In genomic region chr4:1711906-1712215, GRCh38 we compare ENCODE assay signal across 8 cellular contexts. TPM values are rescaled to one million over a fixed set of nuclear protein-coding genes. Genes with fewer than 3 reads are reported as not detected.
A peak's percentile ranks its signal among the peaks of the same experiment; 100 is the strongest.
DNase-seq lines count a peak whose midpoint lies in the region; ATAC-seq and TF ChIP-seq lines count a peak whose summit lies in the region.

No MANE protein-coding gene starts in this region.

- H3K36me3 Mint-ChIP-seq in progenitor cell of endocrine pancreas (ENCODE audit: insufficient read depth) = peaks cover 13% of the 10 kb centered on the region

- intact Hi-C loops in tibial artery (cut with DNase I; ENCODE audit: low total_unique reads) = no loop called here

- no peak for TF ChIP-seq CTCF in kidney epithelial cell (IDR thresholded peaks at IDR 0.05; ENCODE audit: insufficient read depth, low read length, poor library complexity, severe bottlenecking)
- TF ChIP-seq CTCF in tibial artery (IDR thresholded peaks at IDR 0.05) = no peak
- TF ChIP-seq CTCF in progenitor cell of endocrine pancreas (IDR thresholded peaks at IDR 0.05; ENCODE audit: unreplicated experiment) = no peak

- H3K4me1 ChIP-seq in tibial artery = peaks cover 0 to 47% (median 28%) of the 10 kb centered on the region in 4 donors

- peaks cover 38% of the 10 kb centered on the region for H3K4me1 Mint-ChIP-seq in progenitor cell of endocrine pancreas (ENCODE audit: low read depth)

- peak; percentile 5 for ATAC-seq in HG02938 (IDR thresholded peaks at IDR 0.05; ENCODE audit: unreplicated experiment)

- H3K4me3 ChIP-seq in kidney epithelial cell (ENCODE audit: low read depth, low read length) (peak overlapping the region; percentile 59), tibial artery (peak overlapping the region; percentile 72 to 99)

- H3K36me3 ChIP-seq in kidney epithelial cell (ENCODE audit: control insufficient read depth, insufficient read depth, low read length) (no peaks in the 10 kb centered on the region), tibial artery (peaks cover 0 to 9% (median 0%) of the 10 kb centered on the region in 3 donors)

- 0 to 2% (median 0%) methylated on average over 30 to 46 of the region's 46 CpGs for WGBS in adipose tissue, 3 donors

- H3K27ac ChIP-seq in adipose tissue (ENCODE audit: low read depth, low read length) (peak overlapping the region; percentile 44), tibial artery (peak overlapping the region; percentile 93 to 98)

- no peak overlapping the region for H3K27ac Mint-ChIP-seq in progenitor cell of endocrine pancreas

- H3K9me3 ChIP-seq in tibial artery = no peaks in the 10 kb centered on the region

- H3K27me3 Mint-ChIP-seq in progenitor cell of endocrine pancreas = no peaks in the 10 kb centered on the region

- H3K4me3 Mint-ChIP-seq in progenitor cell of endocrine pancreas (ENCODE audit: low read depth) = no peak overlapping the region

- peak; percentile 54 for DNase-seq in EH (ENCODE audit: low read depth)
- DNase-seq in kidney epithelial cell (ENCODE audit: low read depth) = no peak
- no peak for DNase-seq in tibial artery
- no peak for DNase-seq in NCI-H2081 treated with DMSO at 0.1 percent for 48 hours (lab: John Stamatoyannopoulos, UW)
- DNase-seq in globus pallidus (ENCODE audit: low spot score) = no peak
- DNase-seq in progenitor cell of endocrine pancreas (ENCODE audit: low spot score, unreplicated experiment) = no peak

- H3K27me3 ChIP-seq in kidney epithelial cell (ENCODE audit: control insufficient read depth, insufficient read depth, low read length) = no peaks in the 10 kb centered on the region
- H3K27me3 ChIP-seq in tibial artery = no peaks in the 10 kb centered on the region

- no peaks in the 10 kb centered on the region for H3K9me3 Mint-ChIP-seq in progenitor cell of endocrine pancreas (ENCODE audit: low read depth)

RNA-seq across cellular contexts. Expression of gene SLBP, which starts 0.3 kb away (rescaled TPM):
- polyA plus RNA-seq in adipose tissue = 10 to 100 TPM; 13.8 to 31.2 (median 24.1) TPM
- 66.0 and 74.8 TPM in 2 replicates for total RNA-seq in kidney epithelial cell
- total RNA-seq in progenitor cell of endocrine pancreas = 54.3 and 56.5 TPM in 2 replicates

RNA-seq across cellular contexts. Expression of gene TMEM129, which starts 9.3 kb away (rescaled TPM):
- polyA plus RNA-seq in adipose tissue = 10 to 100 TPM; 23.7 to 31.8 (median 30.3) TPM
- total RNA-seq in kidney epithelial cell = 63.5 and 66.1 TPM in 2 replicates
- 29.9 and 30.0 TPM in 2 replicates for total RNA-seq in progenitor cell of endocrine pancreas

RNA-seq across cellular contexts. Expression of gene TACC3, which starts 9.5 kb away (rescaled TPM):
- polyA plus RNA-seq in adipose tissue = 10 to 100 TPM in 1 of 3 donors, 1 to 10 TPM in 2; 1.9 to 16.8 (median 7.1) TPM
- total RNA-seq in kidney epithelial cell (13.9 and 15.3 TPM in 2 replicates), progenitor cell of endocrine pancreas (56.2 and 58.3 TPM in 2 replicates)

RNA-seq across cellular contexts. Expression of gene FAM53A, which starts 27.7 kb away (rescaled TPM):
- 1 to 10 TPM; 1.2 to 2.1 (median 1.5) TPM for polyA plus RNA-seq in adipose tissue
- total RNA-seq in kidney epithelial cell (1.1 and 5.2 TPM in 2 replicates), progenitor cell of endocrine pancreas (2.4 and 3.0 TPM in 2 replicates)
